ENCODE assay signal across 16 cellular contexts in the genomic region with DNA sequence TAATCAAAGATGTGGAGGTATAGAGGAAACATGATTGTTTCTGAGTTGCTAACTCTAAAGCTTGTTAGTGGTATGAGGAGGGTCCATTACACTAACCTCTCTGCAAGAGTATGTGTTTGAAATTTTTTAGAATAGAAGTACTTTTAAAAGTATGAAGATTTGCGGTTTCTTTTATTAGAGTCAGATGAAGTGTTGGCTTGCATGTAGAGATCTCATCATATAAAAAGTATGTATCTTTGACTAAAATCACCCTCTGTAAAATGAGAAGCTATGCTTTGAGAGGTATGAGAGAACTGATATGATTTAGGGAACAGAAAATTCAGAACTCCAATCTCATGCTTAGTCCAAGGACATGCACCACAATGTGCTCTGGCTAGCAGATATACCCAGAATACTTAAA.
A peak's percentile ranks its signal among the peaks of the same experiment; 100 is the strongest.
DNase-seq lines count a peak whose midpoint lies in the region; ATAC-seq, FAIRE-seq and TF ChIP-seq lines count a peak whose summit lies in the region.
"Had no signal": no experiment of that assay in that cellular context is flagged by ENCODE, and none has a peak within 500 bp of the region (broad histone marks: within the 10 kb centered on the region; RNA-seq: fewer than 3 reads in every experiment).

No MANE protein-coding gene starts in this region.

- peak; percentile 67 for FAIRE-seq in GM12892 (lab: Jason Lieb, UNC)
- FAIRE-seq: A204.1, H1 had no signal

- H3K4me1 ChIP-seq in adipocyte (ENCODE audit: control insufficient read depth, insufficient read depth, low read length) (peaks cover 9% of the 10 kb centered on the region), sigmoid colon (peaks cover 0 to 11% (median 0%) of the 10 kb centered on the region in 4 donors), ascending aorta (peaks cover 0 to 5% of the 10 kb centered on the region in 2 donors)
- H3K4me1 ChIP-seq: BLaER1, Caco-2, HAP-1 had no signal

- TF ChIP-seq CTCF in fibroblast of the aortic adventitia (IDR thresholded peaks at IDR 0.05; ENCODE audit: insufficient read depth, low read length) (no peak), sigmoid colon (IDR thresholded peaks at IDR 0.05) (no peak), ascending aorta (IDR thresholded peaks at IDR 0.05) (no peak)

- H3K4me3 Mint-ChIP-seq in activated CD4-positive, alpha-beta T cell treated with anti-CD3 and anti-CD28 coated beads for 36 hours = no peak overlapping the region
- H3K4me3 Mint-ChIP-seq: CD8-positive, alpha-beta memory T cell; IgD-negative memory B cell had no signal

- H3K4me3 ChIP-seq in adipocyte (ENCODE audit: low read length) (no peak overlapping the region), fibroblast of the aortic adventitia (ENCODE audit: low read depth, low read length) (no peak overlapping the region), MG63 (no peak overlapping the region), sigmoid colon (no peak overlapping the region), ascending aorta (no peak overlapping the region)
- H3K4me3 ChIP-seq: BLaER1, HAP-1 had no signal

- H3K27me3 ChIP-seq in adipocyte (replicated peaks; ENCODE audit: control insufficient read depth, insufficient read depth, low read length) = no peaks in the 10 kb centered on the region
- H3K27me3 ChIP-seq in MG63 = no peaks in the 10 kb centered on the region
- H3K27me3 ChIP-seq in sigmoid colon = no peaks in the 10 kb centered on the region
- no peaks in the 10 kb centered on the region for H3K27me3 ChIP-seq in ascending aorta
- H3K27me3 ChIP-seq: BLaER1 had no signal

- POLR2A ChIA-PET in activated CD4-positive, alpha-beta T cell treated with anti-CD3 and anti-CD28 coated beads for 36 hours (lab: Charles Lee) = no interaction called here

- peaks cover 19% of the 10 kb centered on the region for H3K4me1 Mint-ChIP-seq in activated CD4-positive, alpha-beta T cell treated with anti-CD3 and anti-CD28 coated beads for 36 hours

- no peaks in the 10 kb centered on the region for H3K9me3 Mint-ChIP-seq in activated CD4-positive, alpha-beta T cell treated with anti-CD3 and anti-CD28 coated beads for 36 hours (ENCODE audit: low read depth)
- H3K9me3 Mint-ChIP-seq: CD8-positive, alpha-beta memory T cell; IgD-negative memory B cell had no signal

- TF ChIP-seq EP300 in sigmoid colon (IDR thresholded peaks at IDR 0.05) = no peak

- intact Hi-C loops in sigmoid colon (cut with DNase I) (no loop called here), ascending aorta (cut with DNase I) (no loop called here)
- intact Hi-C loops in activated CD4-positive, alpha-beta T cell treated with anti-CD3 and anti-CD28 coated beads for 36 hours (cut with DNase I, micrococcal nuclease) = loop anchor here (5.0 to 10.0 kb wide), 3 partner anchors 64 to 811 kb away; a partner anchor contains a TSS

- CTCF ChIA-PET in activated CD4-positive, alpha-beta T cell treated with anti-CD3 and anti-CD28 coated beads for 36 hours (lab: Charles Lee) = interaction anchor here (0.9 kb wide), 1 partner anchor 49 kb away, joined by 3 read pairs; no protein-coding TSS in a partner anchor

- H3K36me3 Mint-ChIP-seq in activated CD4-positive, alpha-beta T cell treated with anti-CD3 and anti-CD28 coated beads for 36 hours (ENCODE audit: low read depth) = no peaks in the 10 kb centered on the region
- H3K36me3 Mint-ChIP-seq: IgD-negative memory B cell had no signal

- WGBS in sigmoid colon, 2 donors = 40 to 97% methylated on average over 1 of the region's 1 CpG

- H3K27ac ChIP-seq in sigmoid colon = no peak overlapping the region
- H3K27ac ChIP-seq in ascending aorta = no peak overlapping the region
- H3K27ac ChIP-seq: BLaER1 had no signal

- H3K36me3 ChIP-seq in adipocyte (ENCODE audit: control insufficient read depth, insufficient read depth, low read length, severe bottlenecking) (no peaks in the 10 kb centered on the region), MG63 (no peaks in the 10 kb centered on the region), sigmoid colon (no peaks in the 10 kb centered on the region), ascending aorta (no peaks in the 10 kb centered on the region)
- H3K36me3 ChIP-seq: BLaER1, HAP-1 had no signal

- DNase-seq in EH (ENCODE audit: low read depth) (peak; percentile 67), GM12892 (ENCODE audit: insufficient read length) (no peak), adipocyte (ENCODE audit: low read depth) (peak; percentile 83), fibroblast of the aortic adventitia (ENCODE audit: low read depth) (peak; percentile 53), MG63 (no peak), sigmoid colon (no peak), ascending aorta (ENCODE audit: low spot score in 2 of 2) (no peak)
- DNase-seq in activated CD4-positive, alpha-beta T cell treated with anti-CD3 and anti-CD28 coated beads for 36 hours = no peak
- DNase-seq: Caco-2; CD8-positive, alpha-beta memory T cell; DND-41 had no signal

- H3K9me3 ChIP-seq in adipocyte (ENCODE audit: control insufficient read depth, low read length) = no peaks in the 10 kb centered on the region
- no peaks in the 10 kb centered on the region for H3K9me3 ChIP-seq in MG63
- H3K9me3 ChIP-seq in sigmoid colon = no peaks in the 10 kb centered on the region
- H3K9me3 ChIP-seq in ascending aorta = no peaks in the 10 kb centered on the region
- H3K9me3 ChIP-seq: BLaER1, Caco-2, HAP-1 had no signal

- TF ChIP-seq POLR2A in GM12892 (IDR thresholded peaks at IDR 0.05; ENCODE audit: low read depth, low read length) (no peak), sigmoid colon (IDR thresholded peaks at IDR 0.05) (no peak)

- H3K27ac Mint-ChIP-seq in activated CD4-positive, alpha-beta T cell treated with anti-CD3 and anti-CD28 coated beads for 36 hours = no peak overlapping the region
- H3K27ac Mint-ChIP-seq: CD8-positive, alpha-beta memory T cell; IgD-negative memory B cell had no signal

- H3K9ac ChIP-seq in adipocyte (ENCODE audit: low read length) = no peak overlapping the region
- H3K9ac ChIP-seq: BLaER1 had no signal

- ATAC-seq in activated CD4-positive, alpha-beta T cell treated with anti-CD3 and anti-CD28 coated beads for 36 hours = no peak

- H3K27me3 Mint-ChIP-seq in activated CD4-positive, alpha-beta T cell treated with anti-CD3 and anti-CD28 coated beads for 36 hours = no peaks in the 10 kb centered on the region
- H3K27me3 Mint-ChIP-seq: CD8-positive, alpha-beta memory T cell had no signal

Comparison
In these comparisons a context has a peak if more than half of its experiments do, and no peak if none do; other contexts are left out.
1. DNase-seq: peak in EH (single experiment), adipocyte (single experiment) and fibroblast of the aortic adventitia (single experiment); none in GM12892 (single experiment), MG63 (single experiment), sigmoid colon (single experiment), ascending aorta (0 of 2) and activated CD4-positive, alpha-beta T cell treated with anti-CD3 and anti-CD28 coated beads for 36 hours (single experiment).
2. intact Hi-C loops: an anchor here in activated CD4-positive, alpha-beta T cell treated with anti-CD3 and anti-CD28 coated beads for 36 hours (5.0 to 10.0 kb wide); none called in sigmoid colon and ascending aorta.